In the genomic region with DNA sequence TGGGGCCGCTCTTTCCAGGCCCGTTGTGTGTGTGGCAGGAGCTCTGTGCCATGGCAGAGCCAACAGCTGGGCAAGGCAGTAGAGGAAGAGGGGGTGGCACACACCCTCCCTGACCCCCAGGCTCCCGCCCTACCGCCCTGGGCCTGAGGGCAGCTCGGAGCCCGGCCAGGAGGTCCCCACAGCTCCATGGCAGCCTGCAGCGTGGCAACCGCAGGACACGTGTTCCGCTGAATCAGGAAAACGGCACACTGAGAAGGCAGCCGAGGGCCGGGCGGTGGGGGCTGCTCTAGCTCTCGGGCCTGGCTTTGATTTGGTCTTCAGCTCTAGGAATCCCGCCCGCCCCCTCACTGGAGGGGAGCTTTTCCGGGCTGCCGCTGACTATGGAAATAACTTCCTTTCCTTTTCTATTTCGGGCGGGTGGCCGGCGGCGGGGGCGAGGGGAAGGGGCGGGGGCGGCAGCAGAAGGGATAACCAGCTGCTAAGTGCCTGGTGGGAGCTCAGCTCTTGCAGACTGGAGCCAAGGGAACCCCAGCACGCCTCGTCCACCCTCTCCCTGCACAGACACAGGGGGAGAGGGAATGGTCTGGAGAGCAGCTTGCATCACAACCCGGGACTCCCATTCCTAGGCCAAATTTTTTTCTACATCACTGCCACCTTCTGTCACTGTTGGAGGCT, we compare ENCODE assay signal across 8 cellular contexts. TPM values are rescaled to one million over a fixed set of nuclear protein-coding genes. Genes with fewer than 3 reads are reported as not detected.
DNase-seq lines count a peak whose midpoint lies in the region; ATAC-seq and TF ChIP-seq lines count a peak whose summit lies in the region.

No MANE protein-coding gene starts in this region.

- no peak overlapping the region for H3K4me2 ChIP-seq in parathyroid adenoma (ENCODE audit: low read length)

- H3K27ac ChIP-seq in heart right ventricle (peak overlapping the region; percentile 44 to 94 (median 87)), parathyroid adenoma (peak overlapping the region; percentile 76)

- H3K27me3 ChIP-seq in heart right ventricle (no peaks in the 10 kb centered on the region), parathyroid adenoma (ENCODE audit: control insufficient read depth, insufficient read depth, low read length) (no peaks in the 10 kb centered on the region)

- DNase-seq in C1 segment of cervical spinal cord (lab: John Stamatoyannopoulos, UW), result peak in 13 of 14 donors; percentile 24 to 88 (median 73)
- peak; percentile 93 for DNase-seq in NCI-H2171 treated with DMSO at 0.1 percent for 48 hours (lab: John Stamatoyannopoulos, UW)
- peak; percentile 93 for DNase-seq in amniotic stem cell (lab: John Stamatoyannopoulos, UW)
- DNase-seq in heart right ventricle, result peak; percentile 72 to 90
- no peak for DNase-seq in NCI-H2081 treated with DMSO at 0.1 percent for 48 hours (lab: John Stamatoyannopoulos, UW)
- no peak for DNase-seq in HuH-7 (ENCODE audit: low spot score)

- H3K4me1 ChIP-seq in heart right ventricle (peaks cover 36 to 85% (median 69%) of the 10 kb centered on the region in 9 donors), parathyroid adenoma (peaks cover 23% of the 10 kb centered on the region)

- H3K9me3 ChIP-seq in heart right ventricle (no peaks in the 10 kb centered on the region), parathyroid adenoma (ENCODE audit: control insufficient read depth, low read length) (no peaks in the 10 kb centered on the region)

- ATAC-seq in heart right ventricle (peak; percentile 72 to 91 (median 87)), HG03196 (IDR thresholded peaks at IDR 0.05; ENCODE audit: unreplicated experiment) (no peak)

- H2AFZ ChIP-seq in parathyroid adenoma, result peak overlapping the region; percentile 91

- H3K79me2 ChIP-seq in parathyroid adenoma, result no peaks in the 10 kb centered on the region

- no peak for TF ChIP-seq CTCF in heart right ventricle (IDR thresholded peaks at IDR 0.05)
- no peak for TF ChIP-seq CTCF in parathyroid adenoma (IDR thresholded peaks at IDR 0.05)

- intact Hi-C loops in heart right ventricle (cut with DNase I), result loop anchor here in 3 of 10 donors (2.0 to 5.0 kb wide), 3 partner anchors 20 to 123 kb away; no protein-coding TSS in a partner anchor

- 4 to 5% methylated on average over 30 of the region's 30 CpGs for WGBS in heart right ventricle, 2 donors

- peaks cover 0 to 79% (median 39%) of the 10 kb centered on the region in 9 donors for H3K36me3 ChIP-seq in heart right ventricle
- H3K36me3 ChIP-seq in parathyroid adenoma (ENCODE audit: control insufficient read depth, insufficient read depth, low read length), result no peaks in the 10 kb centered on the region

- no peak overlapping the region for H3K9ac ChIP-seq in parathyroid adenoma

- H3K4me3 ChIP-seq in heart right ventricle (peak overlapping the region in 7 of 10 donors; percentile 9 to 34 (median 27)), parathyroid adenoma (ENCODE audit: low read depth, low read length) (no peak overlapping the region)

RNA-seq across cellular contexts. Expression of a gene that starts 24.7 kb away (rescaled TPM):
- total RNA-seq in heart right ventricle, result 100 to 1,000 TPM in 2 of 10 donors, 10 to 100 TPM in 8; 61.2 to 103 (median 75.5) TPM
- 100 to 1,000 TPM in 1 of 2 donors, 1 to 10 TPM in 1; 9.9 to 132 TPM for polyA plus RNA-seq in heart right ventricle

Comparison
In these comparisons a context has a peak if more than half of its experiments do, and no peak if none do; other contexts are left out.
1. DNase-seq: peak in C1 segment of cervical spinal cord (13 of 14), NCI-H2171 treated with DMSO at 0.1 percent for 48 hours (single experiment), amniotic stem cell (single experiment) and heart right ventricle (2 of 2); none in NCI-H2081 treated with DMSO at 0.1 percent for 48 hours (single experiment) and HuH-7 (single experiment).